ENCODE assay signal across 24 cellular contexts in the genomic region with DNA sequence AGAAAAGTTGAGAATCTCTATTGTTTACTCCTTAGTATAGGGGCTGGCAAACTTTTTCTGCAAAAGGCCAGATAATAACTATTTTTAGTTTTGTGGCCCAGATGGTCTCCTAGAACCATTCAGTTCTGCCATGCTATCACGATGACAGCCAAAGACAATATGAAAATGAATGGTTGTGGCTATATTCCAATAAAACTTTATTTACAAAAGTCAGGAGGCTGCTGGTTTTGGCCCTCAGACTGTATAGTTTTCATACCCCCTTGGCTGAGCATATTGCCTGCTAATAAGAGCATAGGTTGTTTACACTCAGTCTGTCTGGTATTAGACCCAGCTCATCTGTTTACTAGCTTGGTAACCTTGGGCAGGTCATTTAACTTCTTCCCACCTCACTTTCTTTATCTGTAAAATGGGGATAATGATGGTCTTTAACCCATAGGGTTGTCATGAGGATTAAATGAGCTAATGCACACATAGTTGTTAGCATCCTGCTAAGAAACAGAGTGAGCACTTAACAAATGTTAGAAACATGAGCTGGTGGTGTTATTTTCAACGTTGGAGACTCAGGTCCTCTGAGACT.
"Had no signal": no experiment of that assay in that cellular context is flagged by ENCODE, and none has a peak within 500 bp of the region (broad histone marks: within the 10 kb centered on the region; RNA-seq: fewer than 3 reads in every experiment).

No MANE protein-coding gene starts in this region.

- H3K4me3 Mint-ChIP-seq: activated CD4-positive, alpha-beta memory T cell treated with anti-CD3 and anti-CD28 coated beads, Interleukin-2, amount 10 ng/mL, durations not matched to agents 7 days and 5 days; activated CD4-positive, alpha-beta T cell treated with anti-CD3 and anti-CD28 coated beads, Interleukin-2, amount 10 ng/mL, durations not matched to agents 24 days and 14 days; activated naive CD4-positive, alpha-beta T cell treated with anti-CD3 and anti-CD28 coated beads for 36 hours; activated naive CD8-positive, alpha-beta T cell treated with anti-CD3 and anti-CD28 coated beads, Interleukin-2, amount 10 ng/mL, durations not matched to agents 7 days and 5 days; activated T-cell treated with anti-CD3 and anti-CD28 coated beads, Interleukin-2, amount 50 U/mL, for 72 hours; endodermal cell; mesothelial cell of epicardium; naive thymus-derived CD8-positive, alpha-beta T cell had no signal

- H3K9me3 ChIP-seq: breast epithelium, esophagus squamous epithelium, gastrocnemius medialis, testis, uterus had no signal

- ATAC-seq: activated T-cell treated with anti-CD3 and anti-CD28 coated beads, Interleukin-2, amount 50 U/mL, for 72 hours; naive thymus-derived CD8-positive, alpha-beta T cell had no signal

- H3K27ac ChIP-seq: breast epithelium, esophagus squamous epithelium, testis, uterus had no signal

- H3K27ac Mint-ChIP-seq: activated CD4-positive, alpha-beta memory T cell treated with anti-CD3 and anti-CD28 coated beads, Interleukin-2, amount 10 ng/mL, durations not matched to agents 7 days and 5 days; activated CD4-positive, alpha-beta T cell treated with anti-CD3 and anti-CD28 coated beads, Interleukin-2, amount 10 ng/mL, durations not matched to agents 24 days and 14 days; activated naive CD4-positive, alpha-beta T cell treated with anti-CD3 and anti-CD28 coated beads for 36 hours; activated T-cell treated with anti-CD3 and anti-CD28 coated beads, Interleukin-2, amount 50 U/mL, for 72 hours; endodermal cell; mesothelial cell of epicardium had no signal

- H3K36me3 ChIP-seq: breast epithelium, esophagus squamous epithelium, gastrocnemius medialis, uterus had no signal

- H3K9me3 Mint-ChIP-seq: activated CD4-positive, alpha-beta memory T cell treated with anti-CD3 and anti-CD28 coated beads, Interleukin-2, amount 10 ng/mL, durations not matched to agents 7 days and 5 days; activated CD4-positive, alpha-beta T cell treated with anti-CD3 and anti-CD28 coated beads, Interleukin-2, amount 10 ng/mL, durations not matched to agents 24 days and 14 days; activated naive CD4-positive, alpha-beta T cell treated with anti-CD3 and anti-CD28 coated beads for 36 hours; activated T-cell treated with anti-CD3 and anti-CD28 coated beads, Interleukin-2, amount 50 U/mL, for 72 hours; endodermal cell had no signal

- H3K4me1 ChIP-seq: breast epithelium, uterus had no signal

- H3K4me3 ChIP-seq: breast epithelium, esophagus squamous epithelium, gastrocnemius medialis, testis, uterus had no signal

- DNase-seq: activated CD4-positive, alpha-beta memory T cell treated with anti-CD3 and anti-CD28 coated beads, Interleukin-2, amount 10 ng/mL, durations not matched to agents 7 days and 5 days; activated CD4-positive, alpha-beta T cell treated with anti-CD3 and anti-CD28 coated beads, Interleukin-2, amount 10 ng/mL, durations not matched to agents 24 days and 14 days; activated effector memory CD4-positive, alpha-beta T cell treated with Interleukin-2 at 50 U/mL for 16 hours; activated naive CD4-positive, alpha-beta T cell treated with anti-CD3 and anti-CD28 coated beads for 36 hours; activated naive CD8-positive, alpha-beta T cell treated with anti-CD3 and anti-CD28 coated beads, Interleukin-2, amount 10 ng/mL, durations not matched to agents 7 days and 5 days; activated T-cell treated with anti-CD3 and anti-CD28 coated beads, Interleukin-2, amount 50 U/mL, for 72 hours; amniotic stem cell; cortex of kidney; endodermal cell; esophagus squamous epithelium; gastrocnemius medialis; left ventricle myocardium superior; mammary epithelial cell; naive thymus-derived CD8-positive, alpha-beta T cell; retina; stimulated activated CD4-positive, alpha-beta T cell treated with anti-CD3 and anti-CD28 coated beads, Interleukin-2, amount 100 ng/mL, for 48 hours; stimulated activated CD8-positive, alpha-beta memory T cell treated with anti-CD3 and anti-CD28 coated beads, Interleukin-4, amount 100 ng/mL, for 48 hours; stimulated activated naive CD4-positive, alpha-beta T cell; testis; trophoblast cell; uterus had no signal

- H3K27me3 Mint-ChIP-seq: activated CD4-positive, alpha-beta memory T cell treated with anti-CD3 and anti-CD28 coated beads, Interleukin-2, amount 10 ng/mL, durations not matched to agents 7 days and 5 days; activated CD4-positive, alpha-beta T cell treated with anti-CD3 and anti-CD28 coated beads, Interleukin-2, amount 10 ng/mL, durations not matched to agents 24 days and 14 days; activated naive CD8-positive, alpha-beta T cell treated with anti-CD3 and anti-CD28 coated beads, Interleukin-2, amount 10 ng/mL, durations not matched to agents 7 days and 5 days; naive thymus-derived CD8-positive, alpha-beta T cell; progenitor cell of endocrine pancreas had no signal

- H3K27me3 ChIP-seq: breast epithelium, esophagus squamous epithelium, gastrocnemius medialis, testis, uterus had no signal
